ENCODE assay signal across 8 cellular contexts in the genomic region with DNA sequence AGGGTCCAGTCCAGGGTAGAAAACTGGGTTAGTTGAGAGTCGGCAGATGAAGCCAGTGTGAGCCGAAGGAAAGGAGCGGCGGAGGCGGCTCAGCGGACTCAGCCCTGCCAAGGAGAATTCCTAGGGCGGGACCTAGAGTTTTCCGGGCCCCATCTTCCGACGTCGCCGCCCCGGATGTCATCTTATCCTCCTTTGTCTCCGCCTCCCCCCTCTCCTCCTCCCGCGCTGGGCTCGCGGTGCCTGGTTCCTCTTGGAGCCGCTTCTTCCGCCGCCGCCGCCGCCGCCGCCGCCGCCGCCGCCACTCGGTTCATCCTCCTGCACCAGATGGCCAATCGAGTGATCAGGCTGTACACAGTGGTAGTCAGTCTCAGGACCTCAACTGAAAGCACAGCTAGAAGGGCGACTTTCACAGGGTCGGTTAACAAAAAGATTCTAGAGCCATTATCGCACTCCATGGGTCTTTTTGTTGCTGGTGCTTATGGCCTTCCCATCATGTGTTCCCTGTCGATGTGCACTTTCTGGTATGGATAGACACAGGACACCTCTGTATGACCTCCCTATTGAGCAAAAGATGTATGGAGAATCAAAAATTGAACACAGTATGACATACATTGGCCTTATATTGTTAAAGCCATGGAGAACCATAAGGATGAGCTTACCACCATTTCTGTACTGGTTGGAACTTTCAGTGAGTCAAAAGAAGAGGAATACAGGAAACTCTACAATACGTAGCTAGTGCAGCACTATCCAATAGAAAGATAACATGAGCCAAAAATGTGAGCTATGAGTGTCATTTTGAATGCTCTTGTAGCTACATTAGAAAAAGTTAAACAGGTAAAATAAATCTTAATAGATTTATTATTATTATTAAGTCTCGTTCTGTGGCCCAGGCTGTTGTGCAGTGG. TPM values are rescaled to one million over a fixed set of nuclear protein-coding genes. Genes with fewer than 3 reads are reported as not detected.
DNase-seq lines count a peak whose midpoint lies in the region; ATAC-seq and TF ChIP-seq lines count a peak whose summit lies in the region.

No MANE protein-coding gene starts in this region.

- H3K9me3 ChIP-seq in spleen: no peaks in the 10 kb centered on the region

- intact Hi-C loops in spleen (cut with DNase I; ENCODE audit: low total_unique reads): no loop called here

- peak overlapping the region in 7 of 8 donors; percentile 33 to 63 (median 58) for H3K27ac ChIP-seq in spleen

- WGBS in spleen, 5 donors: 5 to 35% (median 23%) methylated on average over 13 to 38 of the region's 38 CpGs

- in situ Hi-C loops in GM18951 (cut with MboI; ENCODE audit: low sequenced_read_pairs, unreplicated experiment): no loop called here

- DNase-seq in AG08395 (ENCODE audit: low spot score): peak; percentile 88
- DNase-seq in NCI-H2196 (lab: John Stamatoyannopoulos, UW; ENCODE audit: unreplicated experiment): peak; percentile 73
- peak; percentile 84 to 88 for DNase-seq in cardiac fibroblast (ENCODE audit: low read depth in 2 of 2)
- DNase-seq in iris pigment epithelial cell (ENCODE audit: low read depth): peak; percentile 88
- peak; percentile 87 for DNase-seq in spleen

- H3K27me3 ChIP-seq in spleen (replicated peaks in 1 of 7): no peaks in the 10 kb centered on the region

- TF ChIP-seq POLR2A in GM18951 (IDR thresholded peaks at IDR 0.05; ENCODE audit: extremely low read depth, insufficient read depth, insufficient read length) (peak; percentile 62), spleen (IDR thresholded peaks at IDR 0.05) (no peak)

- ATAC-seq in HG03139 (IDR thresholded peaks at IDR 0.05; ENCODE audit: unreplicated experiment): peak; percentile 85

- H3K36me3 ChIP-seq in spleen: no peaks in the 10 kb centered on the region

- TF ChIP-seq CTCF in WI38 (IDR thresholded peaks at IDR 0.05; ENCODE audit: low read depth, low read length) (no peak), cardiac fibroblast (IDR thresholded peaks at IDR 0.05; ENCODE audit: low read depth, low read length) (no peak), spleen (IDR thresholded peaks at IDR 0.05 in 8 of 11, conservative IDR thresholded peaks at IDR 0.05 in 3 of 11) (no peak)

- H3K4me3 ChIP-seq in WI38 (ENCODE audit: low read depth, low read length) (peak overlapping the region; percentile 50), cardiac fibroblast (replicated peaks in 1 of 2; ENCODE audit: low read depth in 2 of 2, low read length in 2 of 2) (peak overlapping the region; percentile 15 to 37), spleen (peak overlapping the region; percentile 17 to 65 (median 38))

- peaks cover 0 to 7% (median 0%) of the 10 kb centered on the region in 6 donors for H3K4me1 ChIP-seq in spleen

RNA-seq across cellular contexts. Expression of a gene that starts 32.4 kb away (rescaled TPM):
- total RNA-seq in spleen: 100 to 1,000 TPM in 3 of 7 donors, 10 to 100 TPM in 4; 67.8 to 158 (median 90.9) TPM
- 10 to 100 TPM; 36.4 to 54.6 (median 37.2) TPM for polyA plus RNA-seq in spleen

Comparison
In these comparisons a context has a peak if more than half of its experiments do, and no peak if none do; other contexts are left out.
1. Peak in every context shown above with its lines: DNase-seq, ATAC-seq, H3K4me3 ChIP-seq and H3K27ac ChIP-seq.